Comparison of ENCODE assay signal across 1 cellular context in the genomic region with DNA sequence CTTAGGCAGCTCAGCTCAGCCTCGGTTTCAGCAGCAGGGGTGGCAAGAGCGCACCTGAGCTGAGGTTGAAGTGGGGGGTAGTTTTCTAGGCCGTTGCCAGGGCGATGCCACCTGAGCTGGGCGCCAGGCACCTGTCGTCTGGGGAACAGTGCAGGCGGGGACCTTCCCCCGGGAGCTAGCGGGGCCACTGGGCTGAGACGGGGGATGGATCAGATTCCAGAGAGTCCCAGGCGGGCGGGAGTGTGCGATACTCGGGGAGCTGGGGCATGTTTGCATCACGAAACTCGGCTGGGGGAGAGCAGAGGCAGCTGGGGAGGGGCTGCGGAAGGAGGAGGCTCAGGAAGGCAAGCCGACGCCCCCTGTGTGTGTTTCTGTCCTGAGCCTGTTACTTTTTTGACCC.
A peak's percentile ranks its signal among the peaks of the same experiment; 100 is the strongest.
TF ChIP-seq lines count a peak whose summit lies in the region.

No MANE protein-coding gene starts in this region.

TF ChIP-seq in HepG2, 621 proteins besides CTCF, POLR2A, EP300 and RAD21:
- no peak for TF ChIP-seq ZMYM4 (CRISPR knock-in tag; IDR thresholded peaks at IDR 0.05)
- TF ChIP-seq FIP1L1 (IDR thresholded peaks at IDR 0.05; ENCODE audit: borderline replicate concordance, insufficient read depth, low read depth, low read length): no peak
- TF ChIP-seq, protein P1, sequence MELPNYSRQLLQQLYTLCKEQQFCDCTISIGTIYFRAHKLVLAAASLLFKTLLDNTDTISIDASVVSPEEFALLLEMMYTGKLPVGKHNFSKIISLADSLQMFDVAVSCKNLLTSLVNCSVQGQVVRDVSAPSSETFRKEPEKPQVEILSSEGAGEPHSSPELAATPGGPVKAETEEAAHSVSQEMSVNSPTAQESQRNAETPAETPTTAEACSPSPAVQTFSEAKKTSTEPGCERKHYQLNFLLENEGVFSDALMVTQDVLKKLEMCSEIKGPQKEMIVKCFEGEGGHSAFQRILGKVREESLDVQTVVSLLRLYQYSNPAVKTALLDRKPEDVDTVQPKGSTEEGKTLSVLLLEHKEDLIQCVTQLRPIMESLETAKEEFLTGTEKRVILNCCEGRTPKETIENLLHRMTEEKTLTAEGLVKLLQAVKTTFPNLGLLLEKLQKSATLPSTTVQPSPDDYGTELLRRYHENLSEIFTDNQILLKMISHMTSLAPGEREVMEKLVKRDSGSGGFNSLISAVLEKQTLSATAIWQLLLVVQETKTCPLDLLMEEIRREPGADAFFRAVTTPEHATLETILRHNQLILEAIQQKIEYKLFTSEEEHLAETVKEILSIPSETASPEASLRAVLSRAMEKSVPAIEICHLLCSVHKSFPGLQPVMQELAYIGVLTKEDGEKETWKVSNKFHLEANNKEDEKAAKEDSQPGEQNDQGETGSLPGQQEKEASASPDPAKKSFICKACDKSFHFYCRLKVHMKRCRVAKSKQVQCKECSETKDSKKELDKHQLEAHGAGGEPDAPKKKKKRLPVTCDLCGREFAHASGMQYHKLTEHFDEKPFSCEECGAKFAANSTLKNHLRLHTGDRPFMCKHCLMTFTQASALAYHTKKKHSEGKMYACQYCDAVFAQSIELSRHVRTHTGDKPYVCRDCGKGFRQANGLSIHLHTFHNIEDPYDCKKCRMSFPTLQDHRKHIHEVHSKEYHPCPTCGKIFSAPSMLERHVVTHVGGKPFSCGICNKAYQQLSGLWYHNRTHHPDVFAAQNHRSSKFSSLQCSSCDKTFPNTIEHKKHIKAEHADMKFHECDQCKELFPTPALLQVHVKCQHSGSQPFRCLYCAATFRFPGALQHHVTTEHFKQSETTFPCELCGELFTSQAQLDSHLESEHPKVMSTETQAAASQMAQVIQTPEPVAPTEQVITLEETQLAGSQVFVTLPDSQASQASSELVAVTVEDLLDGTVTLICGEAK (IDR thresholded peaks at IDR 0.05): no peak
- TF ChIP-seq, protein P1 (CRISPR knock-in tag; IDR thresholded peaks at IDR 0.05): 0 out of 2 replicates have a peak, but pooled peaks have one; percentile 11
- no peak for TF ChIP-seq WIZ (CRISPR knock-in tag; IDR thresholded peaks at IDR 0.05)
- TF ChIP-seq, protein P2, sequence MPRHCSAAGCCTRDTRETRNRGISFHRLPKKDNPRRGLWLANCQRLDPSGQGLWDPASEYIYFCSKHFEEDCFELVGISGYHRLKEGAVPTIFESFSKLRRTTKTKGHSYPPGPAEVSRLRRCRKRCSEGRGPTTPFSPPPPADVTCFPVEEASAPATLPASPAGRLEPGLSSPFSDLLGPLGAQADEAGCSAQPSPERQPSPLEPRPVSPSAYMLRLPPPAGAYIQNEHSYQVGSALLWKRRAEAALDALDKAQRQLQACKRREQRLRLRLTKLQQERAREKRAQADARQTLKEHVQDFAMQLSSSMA (CRISPR knock-in tag; IDR thresholded peaks at IDR 0.05): no peak
- TF ChIP-seq ZNF570 (CRISPR knock-in tag; IDR thresholded peaks at IDR 0.05; ENCODE audit: borderline replicate concordance): no peak
- peak; percentile 61; the same call in 1 of the 2 replicates for TF ChIP-seq HNRNPL (IDR thresholded peaks at IDR 0.05; ENCODE audit: low read depth, low read length)
- TF ChIP-seq, protein P3, sequence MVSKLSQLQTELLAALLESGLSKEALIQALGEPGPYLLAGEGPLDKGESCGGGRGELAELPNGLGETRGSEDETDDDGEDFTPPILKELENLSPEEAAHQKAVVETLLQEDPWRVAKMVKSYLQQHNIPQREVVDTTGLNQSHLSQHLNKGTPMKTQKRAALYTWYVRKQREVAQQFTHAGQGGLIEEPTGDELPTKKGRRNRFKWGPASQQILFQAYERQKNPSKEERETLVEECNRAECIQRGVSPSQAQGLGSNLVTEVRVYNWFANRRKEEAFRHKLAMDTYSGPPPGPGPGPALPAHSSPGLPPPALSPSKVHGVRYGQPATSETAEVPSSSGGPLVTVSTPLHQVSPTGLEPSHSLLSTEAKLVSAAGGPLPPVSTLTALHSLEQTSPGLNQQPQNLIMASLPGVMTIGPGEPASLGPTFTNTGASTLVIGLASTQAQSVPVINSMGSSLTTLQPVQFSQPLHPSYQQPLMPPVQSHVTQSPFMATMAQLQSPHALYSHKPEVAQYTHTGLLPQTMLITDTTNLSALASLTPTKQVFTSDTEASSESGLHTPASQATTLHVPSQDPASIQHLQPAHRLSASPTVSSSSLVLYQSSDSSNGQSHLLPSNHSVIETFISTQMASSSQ (IDR thresholded peaks at IDR 0.05; ENCODE audit: low read depth): no peak
- TF ChIP-seq, protein P3 (CRISPR knock-in tag; IDR thresholded peaks at IDR 0.05; ENCODE audit: borderline replicate concordance): no peak
- no peak for TF ChIP-seq ERF (CRISPR knock-in tag; IDR thresholded peaks at IDR 0.05)
